Comparison of ENCODE assay signal across 8 cellular contexts in genomic region chr3:22117751-22118346, GRCh38.
DNase-seq lines count a peak whose midpoint lies in the region; ATAC-seq and TF ChIP-seq lines count a peak whose summit lies in the region.

No MANE protein-coding gene starts in this region.

- TF ChIP-seq CTCF in adrenal gland (IDR thresholded peaks at IDR 0.05) (peak; percentile 46 to 84 (median 66)), kidney epithelial cell (IDR thresholded peaks at IDR 0.05; ENCODE audit: insufficient read depth, low read length, poor library complexity, severe bottlenecking) (peak; percentile 37)

- H3K9me3 ChIP-seq in adrenal gland (replicated peaks in 1 of 3), result no peaks in the 10 kb centered on the region

- H3K36me3 Mint-ChIP-seq in activated T-cell treated with anti-CD3 and anti-CD28 coated beads, Interleukin-2, amount 50 U/mL, for 72 hours (ENCODE audit: insufficient read depth in 2 of 2), result no peaks in the 10 kb centered on the region

- intact Hi-C loops in adrenal gland (cut with DNase I), result loop anchor here in 1 of 2 donors (10.0 kb wide), 1 partner anchor 363 kb away; the partner anchor contains the start of gene ZNF385D

- H3K36me3 ChIP-seq in adrenal gland (replicated peaks in 1 of 2) (no peaks in the 10 kb centered on the region), kidney epithelial cell (ENCODE audit: control insufficient read depth, insufficient read depth, low read length) (no peaks in the 10 kb centered on the region)

- no peak overlapping the region for H3K27ac Mint-ChIP-seq in activated T-cell treated with anti-CD3 and anti-CD28 coated beads, Interleukin-2, amount 50 U/mL, for 72 hours

- no peaks in the 10 kb centered on the region for H3K27me3 Mint-ChIP-seq in activated T-cell treated with anti-CD3 and anti-CD28 coated beads, Interleukin-2, amount 50 U/mL, for 72 hours (ENCODE audit: low read depth)

- H3K27me3 ChIP-seq in adrenal gland, result no peaks in the 10 kb centered on the region
- no peaks in the 10 kb centered on the region for H3K27me3 ChIP-seq in kidney epithelial cell (ENCODE audit: control insufficient read depth, insufficient read depth, low read length)

- WGBS in adrenal gland, 4 donors, result 25 to 30% (median 27%) methylated on average over 5 of the region's 5 CpGs

- no peak overlapping the region for H3K4me3 ChIP-seq in adrenal gland
- no peak overlapping the region for H3K4me3 ChIP-seq in kidney epithelial cell (ENCODE audit: low read depth, low read length)

- no peak overlapping the region for H3K4me3 Mint-ChIP-seq in activated T-cell treated with anti-CD3 and anti-CD28 coated beads, Interleukin-2, amount 50 U/mL, for 72 hours

- DNase-seq in DMS 273 treated with DMSO at 0.1 percent for 48 hours (lab: John Stamatoyannopoulos, UW) (peak; percentile 6), LoVo (ENCODE audit: low spot score) (peak; percentile 48), adrenal gland (no peak), kidney epithelial cell (ENCODE audit: low read depth) (no peak), 8988T (no peak)
- no peak for DNase-seq in activated T-cell treated with anti-CD3 and anti-CD28 coated beads, Interleukin-2, amount 50 U/mL, for 72 hours

- no peak overlapping the region for H3K27ac ChIP-seq in adrenal gland

- H3K4me1 ChIP-seq in adrenal gland (replicated peaks in 1 of 2), result no peaks in the 10 kb centered on the region

- no peak for ATAC-seq in GM21515 (IDR thresholded peaks at IDR 0.05; ENCODE audit: unreplicated experiment)
- no peak for ATAC-seq in GM19035 (IDR thresholded peaks at IDR 0.05; ENCODE audit: unreplicated experiment)
- ATAC-seq in activated T-cell treated with anti-CD3 and anti-CD28 coated beads, Interleukin-2, amount 50 U/mL, for 72 hours (replicated peaks in 1 of 2), result no peak

- peaks cover 0 to under 1% of the 10 kb centered on the region in 2 donors for H3K9me3 Mint-ChIP-seq in activated T-cell treated with anti-CD3 and anti-CD28 coated beads, Interleukin-2, amount 50 U/mL, for 72 hours

- H3K4me1 Mint-ChIP-seq in activated T-cell treated with anti-CD3 and anti-CD28 coated beads, Interleukin-2, amount 50 U/mL, for 72 hours (ENCODE audit: low read depth), result no peaks in the 10 kb centered on the region

- TF ChIP-seq POLR2A in adrenal gland (IDR thresholded peaks at IDR 0.05), result no peak

Comparison
In these comparisons a context has a peak if more than half of its experiments do, and no peak if none do; other contexts are left out.
1. DNase-seq: peak in DMS 273 treated with DMSO at 0.1 percent for 48 hours (single experiment) and LoVo (single experiment); none in adrenal gland (0 of 7), kidney epithelial cell (single experiment), 8988T (single experiment) and activated T-cell treated with anti-CD3 and anti-CD28 coated beads, Interleukin-2, amount 50 U/mL, for 72 hours (0 of 2).